14 cellular contexts compared by ENCODE assay signal in the genomic region with DNA sequence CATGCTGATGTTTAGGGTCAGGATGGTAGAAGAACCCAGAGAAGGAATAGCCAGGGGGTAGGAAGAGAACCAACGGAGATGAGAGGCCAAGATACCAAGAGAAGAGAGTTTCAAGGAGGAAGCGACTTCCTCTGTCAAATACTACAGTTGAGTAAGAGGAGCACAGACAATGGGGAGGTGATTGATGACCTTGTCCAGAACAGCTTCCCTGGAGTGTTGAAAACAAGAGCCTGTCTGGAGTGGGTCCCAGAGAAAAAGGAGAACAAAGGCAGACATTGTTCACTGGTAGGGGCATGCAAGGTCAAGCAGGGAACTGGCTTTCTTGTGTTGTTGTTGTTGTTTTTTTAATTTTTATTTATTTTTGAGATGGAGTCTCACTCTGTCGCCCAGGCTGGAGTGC.
"Had no signal": no experiment of that assay in that cellular context is flagged by ENCODE, and none has a peak within 500 bp of the region (broad histone marks: within the 10 kb centered on the region; RNA-seq: fewer than 3 reads in every experiment).

No MANE protein-coding gene starts in this region.

- DNase-seq: activated CD4-positive, alpha-beta memory T cell treated with anti-CD3 and anti-CD28 coated beads for 36 hours; activated CD4-positive, alpha-beta T cell treated with anti-CD3 and anti-CD28 coated beads for 1 hour; activated CD8-positive, alpha-beta memory T cell treated with anti-CD3 and anti-CD28 coated beads, Interleukin-2, amount 50 U/mL, for 4 hours; activated gamma-delta T cell treated with Interleukin-2 at 50 U/mL for 16 hours; activated naive CD8-positive, alpha-beta T cell treated with anti-CD3 and anti-CD28 coated beads, Interleukin-2, amount 10 ng/mL, durations not matched to agents 7 days and 5 days; activated T-cell treated with anti-CD3 and anti-CD28 coated beads, Interleukin-2, amount 50 U/mL, for 72 hours; colonic mucosa; effector CD4-positive, alpha-beta T cell; left ventricle myocardium superior; midbrain; naive B cell; pancreas; retina; stimulated activated CD4-positive, alpha-beta T cell treated with anti-CD3 and anti-CD28 coated beads, Interleukin-4, amount 100 ng/mL, for 1 hour had no signal
